ENCODE assay signal across 17 cellular contexts in genomic region chr1:38917772-38918171, GRCh38. TPM values are rescaled to one million over a fixed set of nuclear protein-coding genes. Genes with fewer than 3 reads are reported as not detected.
DNase-seq lines count a peak whose midpoint lies in the region; ATAC-seq and TF ChIP-seq lines count a peak whose summit lies in the region.
"Had no signal": no experiment of that assay in that cellular context is flagged by ENCODE, and none has a peak within 500 bp of the region (broad histone marks: within the 10 kb centered on the region; RNA-seq: fewer than 3 reads in every experiment).

No MANE protein-coding gene starts in this region.

- ATAC-seq in HG02763 (IDR thresholded peaks at IDR 0.05; ENCODE audit: unreplicated experiment), result no peak
- ATAC-seq in T-cell (replicated peaks in 1 of 4), result no peak
- no peak for ATAC-seq in HG03439 (IDR thresholded peaks at IDR 0.05; ENCODE audit: unreplicated experiment)

- H3K4me3 Mint-ChIP-seq in T-cell, result no peak overlapping the region
- H3K4me3 Mint-ChIP-seq: CD4-positive, alpha-beta memory T cell had no signal

- no peaks in the 10 kb centered on the region for H3K9me2 ChIP-seq in Loucy (replicated peaks; ENCODE audit: low read depth, low read length)

- H3F3A ChIP-seq in Loucy (ENCODE audit: low read depth), result no peaks in the 10 kb centered on the region

- no peaks in the 10 kb centered on the region for H3K9me3 Mint-ChIP-seq in T-cell
- H3K9me3 Mint-ChIP-seq: CD4-positive, alpha-beta memory T cell had no signal

- H3K36me3 Mint-ChIP-seq in T-cell, result no peaks in the 10 kb centered on the region
- H3K36me3 Mint-ChIP-seq: CD4-positive, alpha-beta memory T cell had no signal

- no peak overlapping the region for H3K4me3 ChIP-seq in Loucy (ENCODE audit: low read length, poor library complexity, severe bottlenecking)
- H3K4me3 ChIP-seq in dorsolateral prefrontal cortex, result no peak overlapping the region
- H3K4me3 ChIP-seq: GM23248 had no signal

- H3K4me2 ChIP-seq in Loucy (ENCODE audit: low read depth, low read length, poor library complexity, severe bottlenecking), result no peak overlapping the region

- H3K27ac ChIP-seq in dorsolateral prefrontal cortex (peak overlapping the region in 31 of 59 donors; percentile 49 to 88 (median 83)), substantia nigra (ENCODE audit: low read depth, low read length, poor library complexity, severe bottlenecking) (peak overlapping the region; percentile 84)
- H3K27ac ChIP-seq: GM23248 had no signal

- H2AFZ ChIP-seq in Loucy (ENCODE audit: low read length), result 0 out of 2 replicates have a peak overlapping the region, but pooled peaks have one; percentile 61
- H2AFZ ChIP-seq: GM23248 had no signal

- POLR2A ChIA-PET in T-cell (lab: Charles Lee), result interaction anchor here in 1 of 2 donors (0.5 kb wide), 1 partner anchor 167 kb away, joined by 3 read pairs; no protein-coding TSS in a partner anchor

- no peaks in the 10 kb centered on the region for H3K9me3 ChIP-seq in Loucy (ENCODE audit: insufficient read depth, low read depth, low read length)

- DNase-seq in dorsolateral prefrontal cortex (no peak), substantia nigra (lab: John Stamatoyannopoulos, UW) (no peak), T-cell (no peak)
- DNase-seq: C1 segment of cervical spinal cord; Calu3; CD4-positive, alpha-beta memory T cell; COR-L47; DND-41; GM23248; H7; HCEC 1CT had no signal

- no peaks in the 10 kb centered on the region for H4K20me1 ChIP-seq in Loucy (ENCODE audit: insufficient read depth, low read length, poor library complexity, severe bottlenecking)

- no peaks in the 10 kb centered on the region for H3K36me3 ChIP-seq in Loucy (ENCODE audit: insufficient read depth, low read length)

- no peaks in the 10 kb centered on the region for H3K27me3 Mint-ChIP-seq in T-cell
- H3K27me3 Mint-ChIP-seq: CD4-positive, alpha-beta memory T cell had no signal

- intact Hi-C loops in dorsolateral prefrontal cortex (cut with DNase I), result loop anchor here (2.0 to 5.0 kb wide), 3 partner anchors 47 to 180 kb away; no protein-coding TSS in a partner anchor

- H3K27me3 ChIP-seq in Loucy (ENCODE audit: insufficient read depth, low read length, poor library complexity, severe bottlenecking) (no peaks in the 10 kb centered on the region), dorsolateral prefrontal cortex (no peaks in the 10 kb centered on the region)

- H3K4me1 Mint-ChIP-seq in T-cell, result peaks cover 0 to 2% (median 0%) of the 10 kb centered on the region in 3 donors

- CTCF ChIA-PET in T-cell (lab: Charles Lee), result no interaction called here

- no peaks in the 10 kb centered on the region for H3K4me1 ChIP-seq in Loucy (ENCODE audit: insufficient read depth, low read length, poor library complexity, severe bottlenecking)

- no peak overlapping the region for H3K27ac Mint-ChIP-seq in T-cell

- no peak overlapping the region for H3K9ac ChIP-seq in Loucy (ENCODE audit: low read depth, low read length, poor library complexity, severe bottlenecking)
- H3K9ac ChIP-seq: GM23248 had no signal

- TF ChIP-seq CTCF in Loucy (conservative IDR thresholded peaks at IDR 0.05; ENCODE audit: low read length) (no peak), dorsolateral prefrontal cortex (IDR thresholded peaks at IDR 0.05 in 54 of 56, conservative IDR thresholded peaks at IDR 0.05 in 2 of 56; ENCODE audit: low read depth in 1 of 56, partially characterized antibody in 56 of 56) (no peak)

- no peaks in the 10 kb centered on the region for H3K79me2 ChIP-seq in Loucy (ENCODE audit: insufficient read depth, low read length)

RNA-seq across cellular contexts. Expression of gene RHBDL2, which starts 23.9 kb away (rescaled TPM):
- total RNA-seq in dorsolateral prefrontal cortex (10 to 100 TPM in 31 of 120 experiments, 1 to 10 TPM in 89; 1.0 to 34.7 (median 6.8) TPM), T-cell (not detected)
- total RNA-seq: A673; CD4-positive, alpha-beta memory T cell had no signal

RNA-seq across cellular contexts. Expression of gene GJA9, which starts 36.4 kb away (rescaled TPM):
- total RNA-seq in dorsolateral prefrontal cortex, result under 1 TPM in 45 of 120 experiments, not detected in 75; 0.22 to 0.96 (median 0.38) TPM
- total RNA-seq in T-cell, result not detected
- total RNA-seq: A172; A673; Calu3; CD4-positive, alpha-beta memory T cell; H1; H7 had no signal

RNA-seq across cellular contexts. Expression of gene MYCBP, which starts 44.6 kb away (rescaled TPM):
- total RNA-seq in dorsolateral prefrontal cortex, result 10 to 100 TPM in 1 of 120 experiments, 1 to 10 TPM in 115, under 1 TPM in 4; 0.83 to 11.2 (median 2.3) TPM
- total RNA-seq in T-cell, result 10 to 100 TPM in 4 of 5 donors, 1 to 10 TPM in 1; 7.0 to 19.4 (median 17.2) TPM

RNA-seq across cellular contexts. Expression of gene RRAGC, which starts 58.2 kb away (rescaled TPM):
- total RNA-seq in dorsolateral prefrontal cortex, result 10 to 100 TPM; 18.0 to 36.1 (median 25.7) TPM
- 10 to 100 TPM; 14.8 to 22.1 (median 18.8) TPM for total RNA-seq in T-cell
